In genomic region chr9:130860458-130861316, GRCh38 we compare ENCODE assay signal across 8 cellular contexts.
DNase-seq lines count a peak whose midpoint lies in the region.

No MANE protein-coding gene starts in this region.

- peak; percentile 94 for DNase-seq in HK-2 (ENCODE audit: unreplicated experiment)
- DNase-seq in brain pericyte (ENCODE audit: low read depth, low spot score): peak; percentile 74
- DNase-seq in inferior parietal cortex (ENCODE audit: extremely low spot score): peak; percentile 48
- peak; percentile 83 for DNase-seq in smooth muscle cell of the brain vasculature (ENCODE audit: low read depth, low spot score)
- DNase-seq in GM19240 (ENCODE audit: insufficient read length, low spot score): no peak
- DNase-seq in activated naive CD4-positive, alpha-beta T cell (lab: John Stamatoyannopoulos, UW): no peak
- DNase-seq in Kasumi-1 (lab: John Stamatoyannopoulos, UW): no peak
- DNase-seq in NCI-H510A treated with DMSO at 0.1 percent for 48 hours (lab: John Stamatoyannopoulos, UW): no peak

Comparison
In these comparisons a context has a peak if more than half of its experiments do, and no peak if none do; other contexts are left out.
1. DNase-seq: peak in HK-2 (single experiment), brain pericyte (single experiment), inferior parietal cortex (single experiment) and smooth muscle cell of the brain vasculature (single experiment); none in GM19240 (single experiment), activated naive CD4-positive, alpha-beta T cell (0 of 4), Kasumi-1 (0 of 2) and NCI-H510A treated with DMSO at 0.1 percent for 48 hours (single experiment).